ENCODE assay signal across 24 cellular contexts in the genomic region with DNA sequence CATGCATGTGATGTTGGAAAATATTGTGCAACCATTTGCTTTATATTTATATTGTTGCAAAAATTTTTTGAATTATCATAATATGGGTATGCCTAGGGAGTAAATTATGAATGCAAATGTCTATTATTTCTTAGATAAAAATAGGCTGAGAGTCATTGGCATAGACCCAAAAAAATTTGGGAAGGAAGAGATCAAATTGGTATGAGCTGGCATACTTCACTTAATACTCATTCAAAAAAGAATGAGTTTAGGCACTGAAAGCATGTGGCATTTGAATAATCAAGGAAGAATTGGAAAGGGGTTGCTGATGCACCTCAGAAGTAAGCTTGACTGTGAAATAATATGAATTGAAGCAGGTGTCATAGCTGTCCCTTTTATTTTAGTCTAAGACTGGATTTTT.
A peak's percentile ranks its signal among the peaks of the same experiment; 100 is the strongest.
DNase-seq lines count a peak whose midpoint lies in the region; ATAC-seq and TF ChIP-seq lines count a peak whose summit lies in the region.
"Had no signal": no experiment of that assay in that cellular context is flagged by ENCODE, and none has a peak within 500 bp of the region (broad histone marks: within the 10 kb centered on the region; RNA-seq: fewer than 3 reads in every experiment).

No MANE protein-coding gene starts in this region.

- no peaks in the 10 kb centered on the region for H3K36me3 ChIP-seq in adipocyte (ENCODE audit: control insufficient read depth, insufficient read depth, low read length, severe bottlenecking)
- no peaks in the 10 kb centered on the region for H3K36me3 ChIP-seq in GM23338 (ENCODE audit: insufficient read depth)
- no peaks in the 10 kb centered on the region for H3K36me3 ChIP-seq in esophagus squamous epithelium
- H3K36me3 ChIP-seq: BLaER1 treated with 17β-estradiol and CSF1 and Interleukin-3, amounts not matched to agents 10 nM and 100 nM; MG63; SJCRH30 had no signal

- peaks cover 4% of the 10 kb centered on the region; the same call in 1 of the 2 replicates for H3K9me2 ChIP-seq in GM23338 (ENCODE audit: insufficient read depth)

- DNase-seq in ELR (ENCODE audit: low read depth): peak; percentile 46
- DNase-seq in HT1080 (ENCODE audit: low read depth): peak; percentile 44
- DNase-seq in adipocyte (ENCODE audit: low read depth): peak; percentile 30
- peak; percentile 35 for DNase-seq in kidney tubule cell (ENCODE audit: low spot score)
- no peak for DNase-seq in GM23338 (ENCODE audit: low spot score)
- DNase-seq in SIG-M5 treated with dmso at 0.1 percent for 504 hours (lab: John Stamatoyannopoulos, UW; ENCODE audit: unreplicated experiment): no peak
- DNase-seq in esophagus squamous epithelium (lab: John Stamatoyannopoulos, UW): no peak
- DNase-seq: CD8-positive, alpha-beta T cell; DMS53; GOT3; Kasumi-1; MG63; NCI-H1417; NCI-H187 treated with DMSO at 0.1 percent for 48 hours; NCI-H345; NCI-H524; NCI-H774; NK-92 treated with Interleukin-12 subunit alpha and Interleukin-12 subunit beta, amount 100 ng/mL, for 24 hours; SJCRH30 had no signal

- H3K4me3 Mint-ChIP-seq in GM23338: no peak overlapping the region
- H3K4me3 Mint-ChIP-seq: CD8-positive, alpha-beta T cell had no signal

- H3K9me3 ChIP-seq in adipocyte (ENCODE audit: control insufficient read depth, low read length) (no peaks in the 10 kb centered on the region), esophagus squamous epithelium (no peaks in the 10 kb centered on the region)
- H3K9me3 ChIP-seq: BLaER1 treated with 17β-estradiol and CSF1 and Interleukin-3, amounts not matched to agents 10 nM and 100 nM; MG63; SJCRH30 had no signal

- H3K27me3 ChIP-seq in adipocyte (replicated peaks; ENCODE audit: control insufficient read depth, insufficient read depth, low read length) (no peaks in the 10 kb centered on the region), GM23338 (ENCODE audit: insufficient read depth) (no peaks in the 10 kb centered on the region), esophagus squamous epithelium (no peaks in the 10 kb centered on the region)
- H3K27me3 ChIP-seq: BLaER1 treated with 17β-estradiol and CSF1 and Interleukin-3, amounts not matched to agents 10 nM and 100 nM; MG63; SJCRH30 had no signal

- H3K9ac ChIP-seq in adipocyte (ENCODE audit: low read length): no peak overlapping the region
- H3K9ac ChIP-seq: BLaER1 treated with 17β-estradiol and CSF1 and Interleukin-3, amounts not matched to agents 10 nM and 100 nM had no signal

- H3K4me3 ChIP-seq in adipocyte (ENCODE audit: low read length) (no peak overlapping the region), GM23338 (no peak overlapping the region), esophagus squamous epithelium (no peak overlapping the region)
- H3K4me3 ChIP-seq: BLaER1 treated with 17β-estradiol and CSF1 and Interleukin-3, amounts not matched to agents 10 nM and 100 nM; GM12878; MG63; SJCRH30 had no signal

- no peaks in the 10 kb centered on the region for H4K20me1 ChIP-seq in GM23338 (replicated peaks; ENCODE audit: insufficient read depth)
- H4K20me1 ChIP-seq: BLaER1 treated with 17β-estradiol and CSF1 and Interleukin-3, amounts not matched to agents 10 nM and 100 nM had no signal

- peaks cover 4% of the 10 kb centered on the region; the same call in 2 of the 3 replicates for H3K9me3 Mint-ChIP-seq in GM23338

- H3K4me2 ChIP-seq in GM23338: no peak overlapping the region
- H3K4me2 ChIP-seq: BLaER1 treated with 17β-estradiol and CSF1 and Interleukin-3, amounts not matched to agents 10 nM and 100 nM had no signal

- H3K4me1 ChIP-seq in adipocyte (ENCODE audit: control insufficient read depth, insufficient read depth, low read length): peaks cover 4% of the 10 kb centered on the region
- H3K4me1 ChIP-seq in GM23338 (ENCODE audit: insufficient read depth): 0 out of 2 replicates have a peak, but pooled peaks cover 7% of the 10 kb centered on the region
- no peaks in the 10 kb centered on the region for H3K4me1 ChIP-seq in esophagus squamous epithelium
- H3K4me1 ChIP-seq: BLaER1 treated with 17β-estradiol and CSF1 and Interleukin-3, amounts not matched to agents 10 nM and 100 nM; SJCRH30 had no signal

- no peaks in the 10 kb centered on the region for H3K27me3 Mint-ChIP-seq in GM23338 (ENCODE audit: insufficient read depth, low read depth, poor library complexity)

- H3K27ac ChIP-seq in GM23338 (ENCODE audit: low read depth) (no peak overlapping the region), esophagus squamous epithelium (no peak overlapping the region)
- H3K27ac ChIP-seq: BLaER1 treated with 17β-estradiol and CSF1 and Interleukin-3, amounts not matched to agents 10 nM and 100 nM; SJCRH30 had no signal

- intact Hi-C loops in esophagus squamous epithelium (cut with DNase I): no loop called here

- H3K4me1 Mint-ChIP-seq in GM23338: peaks cover 8% of the 10 kb centered on the region; the same call in 2 of the 3 replicates

- no peak for TF ChIP-seq POLR2A in esophagus squamous epithelium (IDR thresholded peaks at IDR 0.05)

- H3K79me2 ChIP-seq in GM23338 (replicated peaks; ENCODE audit: insufficient read depth): no peaks in the 10 kb centered on the region

- no peak overlapping the region for H3K27ac Mint-ChIP-seq in GM23338
- H3K27ac Mint-ChIP-seq: CD8-positive, alpha-beta T cell had no signal

- ATAC-seq in GM23338 (no peak), GM21529 (IDR thresholded peaks at IDR 0.05; ENCODE audit: unreplicated experiment) (no peak)
- ATAC-seq: CD8-positive, alpha-beta T cell; GM12878; HCT116; Panc1 had no signal

- no peak overlapping the region for H2AFZ ChIP-seq in GM23338

- H3F3A ChIP-seq in GM23338 (replicated peaks; ENCODE audit: low read depth): no peaks in the 10 kb centered on the region

- TF ChIP-seq CTCF in GM23338 (conservative IDR thresholded peaks at IDR 0.05; ENCODE audit: low read depth in 2 of 2) (no peak), esophagus squamous epithelium (IDR thresholded peaks at IDR 0.05) (no peak)

- H3K36me3 Mint-ChIP-seq in GM23338 (ENCODE audit: low read depth): no peaks in the 10 kb centered on the region
- H3K36me3 Mint-ChIP-seq: CD8-positive, alpha-beta T cell had no signal

TF ChIP-seq in GM23338, 12 proteins besides CTCF, POLR2A, EP300 and RAD21 (continues in another document):
- TF ChIP-seq ZNF331 (CRISPR knock-in tag; IDR thresholded peaks at IDR 0.05; ENCODE audit: low read depth): no peak
- TF ChIP-seq POLR2AphosphoS5 (IDR thresholded peaks at IDR 0.05; ENCODE audit: low read depth): no peak
- TF ChIP-seq ZNF462 (CRISPR knock-in tag; IDR thresholded peaks at IDR 0.05): no peak
- no peak for TF ChIP-seq NANOG (IDR thresholded peaks at IDR 0.05; ENCODE audit: borderline replicate concordance)
- TF ChIP-seq EZH2 (IDR thresholded peaks at IDR 0.05; ENCODE audit: low read depth, unreplicated experiment): no peak
- TF ChIP-seq JUNB (IDR thresholded peaks at IDR 0.05; ENCODE audit: unreplicated experiment): no peak

Comparison
In these comparisons a context has a peak if more than half of its experiments do, and no peak if none do; other contexts are left out.
1. DNase-seq: peak in ELR (single experiment), HT1080 (single experiment), adipocyte (single experiment) and kidney tubule cell (single experiment); none in GM23338 (single experiment), SIG-M5 treated with dmso at 0.1 percent for 504 hours (single experiment) and esophagus squamous epithelium (single experiment).